36 cellular contexts compared by ENCODE assay signal in genomic region chr1:31662463-31662862, GRCh38. TPM values are rescaled to one million over a fixed set of nuclear protein-coding genes. Genes with fewer than 3 reads are reported as not detected.
"Had no signal": no experiment of that assay in that cellular context is flagged by ENCODE, and none has a peak within 500 bp of the region (broad histone marks: within the 10 kb centered on the region; RNA-seq: fewer than 3 reads in every experiment).

No MANE protein-coding gene starts in this region.

- DNase-seq: activated B cell treated with CpG ODN at 0.5 μM for 24 hours; activated CD4-positive, alpha-beta T cell treated with anti-CD3 and anti-CD28 coated beads for 48 hours; activated CD4-positive, alpha-beta T cell treated with anti-CD3 and anti-CD28 coated beads, Interleukin-2, amount 50 U/mL, for 1 hour; activated CD4-positive, alpha-beta T cell treated with anti-CD3 and anti-CD28 coated beads, Interleukin-2, amount 50 U/mL, for 48 hours; activated CD8-positive, alpha-beta memory T cell treated with anti-CD3 and anti-CD28 coated beads, Interleukin-2, amount 10 ng/mL, durations not matched to agents 7 days and 5 days; activated CD8-positive, alpha-beta memory T cell treated with anti-CD3 and anti-CD28 coated beads, Interleukin-2, amount 50 U/mL, for 4 hours; activated CD8-positive, alpha-beta T cell treated with anti-CD3 and anti-CD28 coated beads, Interleukin-2, amount 10 ng/mL, durations not matched to agents 7 days and 5 days; activated effector memory CD4-positive, alpha-beta T cell treated with anti-CD3 and anti-CD28 coated beads, Interleukin-2, amount 50 U/mL, for 16 hours; activated naive CD4-positive, alpha-beta T cell treated with anti-CD3 and anti-CD28 coated beads, Interleukin-2, amount 10 ng/mL, durations not matched to agents 7 days and 5 days; activated naive CD8-positive, alpha-beta T cell treated with anti-CD3 and anti-CD28 coated beads, Interleukin-2, amount 10 ng/mL, durations not matched to agents 7 days and 5 days; activated T-cell treated with anti-CD3 and anti-CD28 coated beads, Interleukin-2, amount 50 U/mL, for 1 hour; activated T-cell treated with anti-CD3 and anti-CD28 coated beads, Interleukin-2, amount 50 U/mL, for 48 hours; brain microvascular endothelial cell; cortex of kidney; dermis blood vessel endothelial cell; effector CD4-positive, alpha-beta T cell; esophagus squamous epithelium; foreskin melanocyte; head of caudate nucleus; T-helper 1 cell; T-helper 17 cell; T1000; WERI-Rb-1 had no signal

- H3K4me3 ChIP-seq: ascending aorta, esophagus squamous epithelium, gastroesophageal sphincter had no signal

- H3K36me3 ChIP-seq: brain microvascular endothelial cell had no signal

- H3K9me3 ChIP-seq: ascending aorta, esophagus squamous epithelium, gastroesophageal sphincter had no signal

- FAIRE-seq: bronchial epithelial cell, colon, endometrium, endothelial cell of umbilical vein had no signal

- H3K27ac ChIP-seq: ascending aorta, brain microvascular endothelial cell, epithelial cell of prostate, esophagus squamous epithelium, WERI-Rb-1 had no signal

- H3K27me3 ChIP-seq: ascending aorta, brain microvascular endothelial cell, esophagus squamous epithelium, gastroesophageal sphincter had no signal

RNA-seq across cellular contexts. Expression of gene COL16A1, which starts 41.4 kb away (rescaled TPM):
- total RNA-seq: activated CD8-positive, alpha-beta memory T cell treated with anti-CD3 and anti-CD28 coated beads for 36 hours; activated CD8-positive, alpha-beta memory T cell treated with anti-CD3 and anti-CD28 coated beads, Interleukin-2, amount 10 ng/mL, durations not matched to agents 7 days and 5 days; activated CD8-positive, alpha-beta T cell treated with anti-CD3 and anti-CD28 coated beads, Interleukin-2, amount 10 ng/mL, durations not matched to agents 7 days and 5 days; activated T-helper 1 cell treated with anti-CD3 and anti-CD28 coated beads, Interleukin-12 subunit alpha, Interleukin-12 subunit beta, Interleukin-2, Interleukin-4 antibody, amounts not matched to agents 30 ng/mL and 10 ng/mL and 1 ng/mL, durations not matched to agents 14 hours and 24 hours and 36 hours; activated T-helper 2 cell treated with anti-CD3 and anti-CD28 coated beads, Interferon-gamma antibody, Interleukin-2, Interleukin-4, amounts not matched to agents 10 μg/mL and 5 μg/mL and 100 μg/mL, durations not matched to agents 14 hours and 24 hours and 36 hours; T-helper 17 cell had no signal

RNA-seq across cellular contexts. Expression of gene HCRTR1, which starts 45.0 kb away (rescaled TPM):
- total RNA-seq: activated B cell treated with CpG ODN at 0.5 μM for 24 hours; activated CD8-positive, alpha-beta memory T cell treated with anti-CD3 and anti-CD28 coated beads for 36 hours; activated CD8-positive, alpha-beta memory T cell treated with anti-CD3 and anti-CD28 coated beads, Interleukin-2, amount 10 ng/mL, durations not matched to agents 7 days and 5 days; activated CD8-positive, alpha-beta T cell treated with anti-CD3 and anti-CD28 coated beads, Interleukin-2, amount 10 ng/mL, durations not matched to agents 7 days and 5 days; activated naive CD4-positive, alpha-beta T cell treated with anti-CD3 and anti-CD28 coated beads, Interleukin-2, amount 50 U/mL, for 72 hours; activated naive CD8-positive, alpha-beta T cell treated with anti-CD3 and anti-CD28 coated beads, Interleukin-2, amount 10 ng/mL, durations not matched to agents 7 days and 5 days; activated T-helper 1 cell treated with anti-CD3 and anti-CD28 coated beads, Interleukin-12 subunit alpha, Interleukin-12 subunit beta, Interleukin-2, Interleukin-4 antibody, amounts not matched to agents 30 ng/mL and 10 ng/mL and 1 ng/mL, durations not matched to agents 14 hours and 24 hours and 36 hours; activated T-helper 2 cell treated with anti-CD3 and anti-CD28 coated beads, Interferon-gamma antibody, Interleukin-2, Interleukin-4, amounts not matched to agents 10 μg/mL and 5 μg/mL and 100 μg/mL, durations not matched to agents 14 hours and 24 hours and 36 hours; ascending aorta; bronchial epithelial cell; cardiac septum; fibroblast of lung; T-helper 17 cell had no signal
- polyA plus RNA-seq: fibroblast of lung had no signal
